ENCODE assay signal across 1 cellular context in genomic region chr14:74954232-74954946, GRCh38.
A peak's percentile ranks its signal among the peaks of the same experiment; 100 is the strongest.
TF ChIP-seq lines count a peak whose summit lies in the region.

No MANE protein-coding gene starts in this region.

TF ChIP-seq in HepG2, 621 proteins besides CTCF, POLR2A, EP300 and RAD21 (continued from another document and continues in another):
- TF ChIP-seq TEAD2 (CRISPR knock-in tag; IDR thresholded peaks at IDR 0.05) (no peak), ZNF557 (CRISPR knock-in tag; IDR thresholded peaks at IDR 0.05) (0 out of 2 replicates have a peak, but pooled peaks have one; percentile 18), ZNF740 (CRISPR knock-in tag; IDR thresholded peaks at IDR 0.05) (0 out of 2 replicates have a peak, but pooled peaks have one; percentile 34), ZNF709 (CRISPR knock-in tag; IDR thresholded peaks at IDR 0.05) (0 out of 2 replicates have a peak, but pooled peaks have one; percentile 6), SNAPC5 (CRISPR knock-in tag; IDR thresholded peaks at IDR 0.05; ENCODE audit: borderline replicate concordance) (no peak), NR2F1 (CRISPR knock-in tag; IDR thresholded peaks at IDR 0.05) (peak; percentile 20 to 78; a peak in 2 of 4 replicates), NKX3-1 (CRISPR knock-in tag; IDR thresholded peaks at IDR 0.05) (no peak), LBX2 (CRISPR knock-in tag; IDR thresholded peaks at IDR 0.05; ENCODE audit: borderline replicate concordance) (no peak), DNMT1 (CRISPR knock-in tag; IDR thresholded peaks at IDR 0.05) (no peak), CHCHD3 (CRISPR knock-in tag; IDR thresholded peaks at IDR 0.05) (no peak), ATF7-NPFF (CRISPR knock-in tag; IDR thresholded peaks at IDR 0.05; ENCODE audit: low read depth) (no peak), ZKSCAN8 (CRISPR knock-in tag; IDR thresholded peaks at IDR 0.05; ENCODE audit: borderline replicate concordance) (0 out of 2 replicates have a peak, but pooled peaks have one; percentile 29), ZNF124 (CRISPR knock-in tag; IDR thresholded peaks at IDR 0.05) (no peak), BCL3 (CRISPR knock-in tag; IDR thresholded peaks at IDR 0.05) (peak; percentile 26; the same call in 1 of the 2 replicates), ZNF512B (CRISPR knock-in tag; IDR thresholded peaks at IDR 0.05; ENCODE audit: borderline replicate concordance) (no peak), ZNF24 (IDR thresholded peaks at IDR 0.05) (no peak), ZNF275 (CRISPR knock-in tag; IDR thresholded peaks at IDR 0.05; ENCODE audit: borderline replicate concordance) (peak; percentile 45; the same call in 1 of the 2 replicates), PRDM15 (CRISPR knock-in tag; IDR thresholded peaks at IDR 0.05) (no peak), ZBTB39 (CRISPR knock-in tag; IDR thresholded peaks at IDR 0.05) (no peak), SNRNP70 (IDR thresholded peaks at IDR 0.05; ENCODE audit: low read depth, low read length) (no peak), GTF2F1 (IDR thresholded peaks at IDR 0.05; ENCODE audit: low read length) (no peak), THAP9 (CRISPR knock-in tag; IDR thresholded peaks at IDR 0.05; ENCODE audit: borderline replicate concordance) (peak; percentile 12), TOPORS (CRISPR knock-in tag; IDR thresholded peaks at IDR 0.05) (no peak), KAT7 (CRISPR knock-in tag; IDR thresholded peaks at IDR 0.05; ENCODE audit: borderline replicate concordance) (0 out of 2 replicates have a peak, but pooled peaks have one; percentile 62), KMT2B (CRISPR knock-in tag; IDR thresholded peaks at IDR 0.05) (no peak; the same call in 1 of the 2 replicates), SNAPC2 (CRISPR knock-in tag; IDR thresholded peaks at IDR 0.05) (peak; percentile 10; the same call in 1 of the 2 replicates), ZNF768 (CRISPR knock-in tag; IDR thresholded peaks at IDR 0.05) (peak; percentile 26; the same call in 1 of the 2 replicates), ZFY (CRISPR knock-in tag; IDR thresholded peaks at IDR 0.05) (peak; percentile 66; the same call in 1 of the 2 replicates), ZNF329 (CRISPR knock-in tag; IDR thresholded peaks at IDR 0.05; ENCODE audit: low read depth) (0 out of 2 replicates have a peak, but pooled peaks have one; percentile 12), JUND (CRISPR knock-in tag; IDR thresholded peaks at IDR 0.05) (0 out of 2 replicates have a peak, but pooled peaks have one; percentile 16), IKZF1 (IDR thresholded peaks at IDR 0.05) (no peak), ZNF335 (CRISPR knock-in tag; IDR thresholded peaks at IDR 0.05) (no peak), PHB2 (IDR thresholded peaks at IDR 0.05; ENCODE audit: partially characterized antibody) (no peak), EEA1 (CRISPR knock-in tag; IDR thresholded peaks at IDR 0.05; ENCODE audit: borderline replicate concordance) (no peak), GABPA (IDR thresholded peaks at IDR 0.05; ENCODE audit: low read depth, low read length) (no peak), GABPA (CRISPR knock-in tag; IDR thresholded peaks at IDR 0.05; ENCODE audit: low read depth) (0 out of 2 replicates have a peak, but pooled peaks have one; percentile 26), ZBTB49 (CRISPR knock-in tag; IDR thresholded peaks at IDR 0.05; ENCODE audit: borderline replicate concordance) (no peak), YEATS2 (CRISPR knock-in tag; IDR thresholded peaks at IDR 0.05; ENCODE audit: borderline replicate concordance) (0 out of 2 replicates have a peak, but pooled peaks have one; percentile 19), KLF15 (CRISPR knock-in tag; IDR thresholded peaks at IDR 0.05; ENCODE audit: borderline replicate concordance) (0 out of 2 replicates have a peak, but pooled peaks have one; percentile 45), TBP (CRISPR knock-in tag; IDR thresholded peaks at IDR 0.05) (no peak), MXI1 (IDR thresholded peaks at IDR 0.05; ENCODE audit: borderline replicate concordance, low read depth, low read length) (peak; percentile 15; the same call in 1 of the 3 replicates), HNF4G (IDR thresholded peaks at IDR 0.05; ENCODE audit: borderline replicate concordance, low read depth, low read length) (no peak; the same call in 1 of the 2 replicates), HNF4G (CRISPR knock-in tag; IDR thresholded peaks at IDR 0.05; ENCODE audit: borderline replicate concordance, low read depth) (no peak), NR2F6 (IDR thresholded peaks at IDR 0.05) (peak; percentile 82; the same call in 1 of the 2 replicates), NR2F6 (CRISPR knock-in tag; IDR thresholded peaks at IDR 0.05) (peak; percentile 69), NFYB (CRISPR knock-in tag; IDR thresholded peaks at IDR 0.05) (no peak), MIER3 (CRISPR knock-in tag; IDR thresholded peaks at IDR 0.05; ENCODE audit: borderline replicate concordance) (0 out of 2 replicates have a peak, but pooled peaks have one; percentile 15), NFATC3 (CRISPR knock-in tag; IDR thresholded peaks at IDR 0.05) (no peak), ZNF251 (CRISPR knock-in tag; IDR thresholded peaks at IDR 0.05) (no peak), KAT8 (CRISPR knock-in tag; IDR thresholded peaks at IDR 0.05) (peak; percentile 14; the same call in 1 of the 2 replicates), ZNF589 (CRISPR knock-in tag; conservative IDR thresholded peaks at IDR 0.05) (no peak)
